24 cellular contexts compared by ENCODE assay signal in genomic region chr20:51331466-51331865, GRCh38.
DNase-seq lines count a peak whose midpoint lies in the region; ATAC-seq and TF ChIP-seq lines count a peak whose summit lies in the region.
"Had no signal": no experiment of that assay in that cellular context is flagged by ENCODE, and none has a peak within 500 bp of the region (broad histone marks: within the 10 kb centered on the region; RNA-seq: fewer than 3 reads in every experiment).

No MANE protein-coding gene starts in this region.

- H3K23ac ChIP-seq in neuronal stem cell (ENCODE audit: low read depth, low read length, poor library complexity): no peak overlapping the region

- H3K9ac ChIP-seq in neuronal stem cell (ENCODE audit: low read depth, low read length, poor library complexity): no peak overlapping the region

- H3K18ac ChIP-seq in neuronal stem cell (ENCODE audit: low read length): peak overlapping the region; percentile 49

- H2AK5ac ChIP-seq in neuronal stem cell (ENCODE audit: low read depth, low read length): no peak overlapping the region

- no peak for ATAC-seq in GM18502 (IDR thresholded peaks at IDR 0.05; ENCODE audit: poor library complexity, unreplicated experiment)
- no peak for ATAC-seq in HG02870 (IDR thresholded peaks at IDR 0.05; ENCODE audit: unreplicated experiment)
- ATAC-seq: foreskin keratinocyte, GM12878, HCT116 had no signal

- H3K36me3 Mint-ChIP-seq in activated T-helper 2 cell treated with anti-CD3 and anti-CD28 coated beads, Interferon-gamma antibody, Interleukin-2, Interleukin-4, amounts not matched to agents 10 μg/mL and 5 μg/mL and 100 μg/mL, durations not matched to agents 14 hours and 24 hours and 36 hours (ENCODE audit: low read depth): no peaks in the 10 kb centered on the region
- H3K36me3 Mint-ChIP-seq: CD4-positive, CD25-positive, alpha-beta regulatory T cell had no signal

- H3K27ac ChIP-seq in neuronal stem cell (replicated peaks; ENCODE audit: low read length): no peak overlapping the region
- H3K27ac ChIP-seq: ascending aorta, coronary artery, foreskin keratinocyte, HL-60, Peyer's patch had no signal

- no peak overlapping the region for H3K4ac ChIP-seq in neuronal stem cell (ENCODE audit: low read length)

- TF ChIP-seq CTCF in cardiac fibroblast (IDR thresholded peaks at IDR 0.05; ENCODE audit: low read depth, low read length): no peak

- H3K27ac Mint-ChIP-seq in activated T-helper 2 cell treated with anti-CD3 and anti-CD28 coated beads, Interferon-gamma antibody, Interleukin-2, Interleukin-4, amounts not matched to agents 10 μg/mL and 5 μg/mL and 100 μg/mL, durations not matched to agents 14 hours and 24 hours and 36 hours: no peak overlapping the region
- H3K27ac Mint-ChIP-seq: activated CD4-positive, alpha-beta T cell treated with anti-CD3 and anti-CD28 coated beads, Interleukin-2, amount 10 ng/mL, durations not matched to agents 24 days and 14 days had no signal

- WGBS in neuronal stem cell (ENCODE audit: extremely low coverage in 2 of 2, insufficient read length in 2 of 2, insufficient replicate concordance in 1 of 2), 2 donors: no CpG with 5 or more reads among the region's 19 CpGs

- H3K4me3 Mint-ChIP-seq in activated T-helper 2 cell treated with anti-CD3 and anti-CD28 coated beads, Interferon-gamma antibody, Interleukin-2, Interleukin-4, amounts not matched to agents 10 μg/mL and 5 μg/mL and 100 μg/mL, durations not matched to agents 14 hours and 24 hours and 36 hours (ENCODE audit: low read depth): no peak overlapping the region
- H3K4me3 Mint-ChIP-seq: activated CD4-positive, alpha-beta T cell treated with anti-CD3 and anti-CD28 coated beads, Interleukin-2, amount 10 ng/mL, durations not matched to agents 24 days and 14 days; CD4-positive, CD25-positive, alpha-beta regulatory T cell had no signal

- H3K9me3 ChIP-seq in neuronal stem cell (replicated peaks in 1 of 2; ENCODE audit: control insufficient read depth in 2 of 2, insufficient read depth in 1 of 2, low read depth in 1 of 2, low read length in 2 of 2): no peaks in the 10 kb centered on the region
- H3K9me3 ChIP-seq: ascending aorta, Peyer's patch had no signal

- no peak overlapping the region for H3K14ac ChIP-seq in neuronal stem cell (ENCODE audit: low read length)

- H4K91ac ChIP-seq in neuronal stem cell (ENCODE audit: low read depth, low read length, poor library complexity): no peak overlapping the region

- intact Hi-C loops in activated T-helper 2 cell treated with anti-CD3 and anti-CD28 coated beads, Interferon-gamma antibody, Interleukin-2, Interleukin-4, amounts not matched to agents 10 μg/mL and 5 μg/mL and 100 μg/mL, durations not matched to agents 14 hours and 24 hours and 36 hours (cut with micrococcal nuclease): no loop called here

- H3K4me2 ChIP-seq in neuronal stem cell (ENCODE audit: insufficient read depth, low read length, poor library complexity, severe bottlenecking): no peak overlapping the region

- no peak overlapping the region for H2BK5ac ChIP-seq in neuronal stem cell (ENCODE audit: low read length)

- peak; percentile 62 for DNase-seq in Ammon's horn (ENCODE audit: low spot score)
- peak; percentile 98 for DNase-seq in RPMI7951 (ENCODE audit: low read depth)
- peak; percentile 41 to 44 for DNase-seq in cardiac fibroblast (ENCODE audit: low read depth in 2 of 2)
- no peak for DNase-seq in neuronal stem cell (ENCODE audit: low spot score)
- no peak for DNase-seq in activated T-helper 2 cell treated with anti-CD3 and anti-CD28 coated beads, Interferon-gamma antibody, Interleukin-2, Interleukin-4, amounts not matched to agents 10 μg/mL and 5 μg/mL and 100 μg/mL, durations not matched to agents 14 hours and 24 hours and 36 hours (ENCODE audit: low spot score)
- no peak for DNase-seq in SIG-M5 treated with dmso at 0.1 percent for 504 hours (lab: John Stamatoyannopoulos, UW; ENCODE audit: unreplicated experiment)
- DNase-seq: activated CD4-positive, alpha-beta T cell treated with anti-CD3 and anti-CD28 coated beads, Interleukin-2, amount 10 ng/mL, durations not matched to agents 24 days and 14 days; activated CD8-positive, alpha-beta memory T cell treated with anti-CD3 and anti-CD28 coated beads, Interleukin-2, amount 50 U/mL, for 48 hours; CD4-positive, CD25-positive, alpha-beta regulatory T cell; foreskin keratinocyte; KBM-7; NCI-H1092; NCI-H2029 treated with DMSO at 0.1 percent for 48 hours; NCI-H446 treated with DMSO at 0.1 percent for 48 hours; Peyer's patch; retina; stimulated activated CD4-positive, alpha-beta T cell treated with anti-CD3 and anti-CD28 coated beads, Interleukin-15, amount 100 ng/mL, for 24 hours had no signal

- peaks cover 0 to 3% (median 0%) of the 10 kb centered on the region in 3 experiments for H3K27me3 ChIP-seq in neuronal stem cell (ENCODE audit: control insufficient read depth in 3 of 3, insufficient read depth in 3 of 3, low read depth in 1 of 3, low read length in 3 of 3)
- H3K27me3 ChIP-seq: ascending aorta, foreskin keratinocyte, Peyer's patch had no signal

- H3K9me3 Mint-ChIP-seq in activated T-helper 2 cell treated with anti-CD3 and anti-CD28 coated beads, Interferon-gamma antibody, Interleukin-2, Interleukin-4, amounts not matched to agents 10 μg/mL and 5 μg/mL and 100 μg/mL, durations not matched to agents 14 hours and 24 hours and 36 hours: no peaks in the 10 kb centered on the region
- H3K9me3 Mint-ChIP-seq: activated CD4-positive, alpha-beta T cell treated with anti-CD3 and anti-CD28 coated beads, Interleukin-2, amount 10 ng/mL, durations not matched to agents 24 days and 14 days had no signal

- H2AFZ ChIP-seq in neuronal stem cell (ENCODE audit: low read length): no peak overlapping the region

- H2BK120ac ChIP-seq in neuronal stem cell (ENCODE audit: low read depth, low read length): no peak overlapping the region

- H3K4me3 ChIP-seq in cardiac fibroblast (replicated peaks in 1 of 2; ENCODE audit: low read depth in 2 of 2, low read length in 2 of 2): no peak overlapping the region
- no peak overlapping the region for H3K4me3 ChIP-seq in neuronal stem cell (ENCODE audit: low read length in 2 of 2)
- H3K4me3 ChIP-seq: ascending aorta, coronary artery, GM12878, Peyer's patch had no signal

- H2BK12ac ChIP-seq in neuronal stem cell (ENCODE audit: low read length): no peak overlapping the region

- H3K27me3 Mint-ChIP-seq in activated T-helper 2 cell treated with anti-CD3 and anti-CD28 coated beads, Interferon-gamma antibody, Interleukin-2, Interleukin-4, amounts not matched to agents 10 μg/mL and 5 μg/mL and 100 μg/mL, durations not matched to agents 14 hours and 24 hours and 36 hours (ENCODE audit: low read depth): peaks cover 5% of the 10 kb centered on the region

- H3K4me1 ChIP-seq in neuronal stem cell (ENCODE audit: control insufficient read depth in 2 of 2, insufficient read depth in 1 of 2, low read depth in 1 of 2, low read length in 2 of 2): no peaks in the 10 kb centered on the region
- H3K4me1 ChIP-seq: ascending aorta, Peyer's patch had no signal

- no peak overlapping the region for H4K8ac ChIP-seq in neuronal stem cell (ENCODE audit: low read depth, low read length)

- H3K4me1 Mint-ChIP-seq in activated T-helper 2 cell treated with anti-CD3 and anti-CD28 coated beads, Interferon-gamma antibody, Interleukin-2, Interleukin-4, amounts not matched to agents 10 μg/mL and 5 μg/mL and 100 μg/mL, durations not matched to agents 14 hours and 24 hours and 36 hours (ENCODE audit: low read depth): no peaks in the 10 kb centered on the region
- H3K4me1 Mint-ChIP-seq: activated CD4-positive, alpha-beta T cell treated with anti-CD3 and anti-CD28 coated beads, Interleukin-2, amount 10 ng/mL, durations not matched to agents 24 days and 14 days; CD4-positive, CD25-positive, alpha-beta regulatory T cell had no signal

- H2BK15ac ChIP-seq in neuronal stem cell (ENCODE audit: low read length): no peak overlapping the region

- no peaks in the 10 kb centered on the region for H3K36me3 ChIP-seq in neuronal stem cell (replicated peaks in 1 of 2; ENCODE audit: control insufficient read depth in 2 of 2, insufficient read depth in 2 of 2, low read length in 2 of 2)
- H3K36me3 ChIP-seq: ascending aorta, Peyer's patch had no signal

- no peaks in the 10 kb centered on the region for H3K79me1 ChIP-seq in neuronal stem cell (ENCODE audit: low read depth, low read length)

Comparison
In these comparisons a context has a peak if more than half of its experiments do, and no peak if none do; other contexts are left out.
1. DNase-seq: peak in Ammon's horn (single experiment), RPMI7951 (single experiment) and cardiac fibroblast (2 of 2); none in neuronal stem cell (single experiment), activated T-helper 2 cell treated with anti-CD3 and anti-CD28 coated beads, Interferon-gamma antibody, Interleukin-2, Interleukin-4, amounts not matched to agents 10 μg/mL and 5 μg/mL and 100 μg/mL, durations not matched to agents 14 hours and 24 hours and 36 hours (single experiment) and SIG-M5 treated with dmso at 0.1 percent for 504 hours (single experiment).